Comparison of ENCODE assay signal across 22 cellular contexts in genomic region chr20:63529180-63529860, GRCh38. TPM values are rescaled to one million over a fixed set of nuclear protein-coding genes. Genes with fewer than 3 reads are reported as not detected.
DNase-seq lines count a peak whose midpoint lies in the region; ATAC-seq and TF ChIP-seq lines count a peak whose summit lies in the region.
"Had no signal": no experiment of that assay in that cellular context is flagged by ENCODE, and none has a peak within 500 bp of the region (broad histone marks: within the 10 kb centered on the region; RNA-seq: fewer than 3 reads in every experiment).

No MANE protein-coding gene starts in this region.

- no peaks in the 10 kb centered on the region for H4K20me1 ChIP-seq in neural cell (ENCODE audit: insufficient read depth)
- no peaks in the 10 kb centered on the region for H4K20me1 ChIP-seq in hepatocyte (ENCODE audit: insufficient read depth, poor library complexity, severe bottlenecking)

- no peak for TF ChIP-seq RAD21 in neural cell (conservative IDR thresholded peaks at IDR 0.05)

- H3K79me2 ChIP-seq in neural cell (replicated peaks; ENCODE audit: insufficient read depth, low read length) = no peaks in the 10 kb centered on the region
- H3K79me2 ChIP-seq in hepatocyte = no peaks in the 10 kb centered on the region

- H3K9me2 ChIP-seq in neural cell (ENCODE audit: insufficient read depth, low read length) = no peaks in the 10 kb centered on the region
- no peaks in the 10 kb centered on the region for H3K9me2 ChIP-seq in hepatocyte (replicated peaks; ENCODE audit: insufficient read depth)

- POLR2A ChIA-PET in HEK293 (lab: Yijun Ruan, JAX) (interaction anchor here (0.5 to 1.5 kb wide), 5 partner anchors 9 to 145 kb away, joined by 3 to 5 read pairs (median 3); partner anchors contain the start of gene PPDPF), WTC11 (lab: Charles Lee) (no interaction called here)

- no peak overlapping the region for H2AFZ ChIP-seq in neural cell (ENCODE audit: low read depth, low read length)
- no peak overlapping the region for H2AFZ ChIP-seq in hepatocyte

- no peaks in the 10 kb centered on the region for H3F3A ChIP-seq in neural cell (ENCODE audit: insufficient read depth, low read length, poor library complexity, severe bottlenecking)

- no peaks in the 10 kb centered on the region for H3K9me3 ChIP-seq in HEK293 (ENCODE audit: control insufficient read depth, insufficient read depth, low read depth, low read length)
- H3K9me3 ChIP-seq in neural cell (ENCODE audit: low read length) = no peaks in the 10 kb centered on the region
- H3K9me3 ChIP-seq in hepatocyte (ENCODE audit: low read depth) = no peaks in the 10 kb centered on the region
- H3K9me3 ChIP-seq: mucosa of descending colon, right lobe of liver, tibial artery had no signal

- H3K4me3 Mint-ChIP-seq in WTC11 = no peak overlapping the region
- H3K4me3 Mint-ChIP-seq: activated CD4-positive, alpha-beta memory T cell treated with anti-CD3 and anti-CD28 coated beads, Interleukin-2, amount 10 ng/mL, durations not matched to agents 7 days and 5 days; activated T-cell treated with anti-CD3 and anti-CD28 coated beads, Interleukin-2, amount 50 U/mL, for 4 hours; B cell; H9; T-helper 17 cell had no signal

- CTCF ChIA-PET in HEK293 (lab: Yijun Ruan, JAX) (interaction anchor here (1.6 kb wide), 1 partner anchor 33 kb away, joined by 4 read pairs; no protein-coding TSS in a partner anchor), WTC11 (lab: Charles Lee) (interaction anchor here (0.6 to 2.0 kb wide), 5 partner anchors 9 to 152 kb away, joined by 3 to 11 read pairs (median 4); partner anchors contain the start of genes PPDPF and PTK6)

- no peak for ATAC-seq in WTC11
- ATAC-seq: left colon, mucosa of descending colon, T-helper 17 cell had no signal

- H3K27me3 ChIP-seq in neural cell (ENCODE audit: insufficient read depth, low read depth, low read length) (no peaks in the 10 kb centered on the region), hepatocyte (no peaks in the 10 kb centered on the region)
- H3K27me3 ChIP-seq: right lobe of liver had no signal

- no peaks in the 10 kb centered on the region for H3K27me3 Mint-ChIP-seq in WTC11 (ENCODE audit: low read depth)
- H3K27me3 Mint-ChIP-seq: B cell, T-helper 17 cell had no signal

- H3K4me3 ChIP-seq in HEK293 (ENCODE audit: low read depth, low read length) (no peak overlapping the region), neural cell (ENCODE audit: low read length) (no peak overlapping the region), hepatocyte (no peak overlapping the region)
- H3K4me3 ChIP-seq: mucosa of descending colon, right lobe of liver, tibial artery had no signal

- no peak overlapping the region for H3K27ac ChIP-seq in HEK293 (ENCODE audit: extremely low read depth, low read depth, low read length)
- no peak overlapping the region for H3K27ac ChIP-seq in neural cell (ENCODE audit: low read length)
- no peak overlapping the region for H3K27ac ChIP-seq in hepatocyte
- H3K27ac ChIP-seq: HL-60, right lobe of liver, tibial artery, WERI-Rb-1 had no signal

- no peak overlapping the region for H3K9ac ChIP-seq in neural cell (ENCODE audit: low read length)

- no peaks in the 10 kb centered on the region for H3K9me3 Mint-ChIP-seq in WTC11
- H3K9me3 Mint-ChIP-seq: activated CD4-positive, alpha-beta memory T cell treated with anti-CD3 and anti-CD28 coated beads, Interleukin-2, amount 10 ng/mL, durations not matched to agents 7 days and 5 days; activated naive CD4-positive, alpha-beta T cell treated with anti-CD3 and anti-CD28 coated beads, Interleukin-2, amount 50 U/mL, for 72 hours; activated T-cell treated with anti-CD3 and anti-CD28 coated beads, Interleukin-2, amount 50 U/mL, for 4 hours; H9 had no signal

- H3K36me3 Mint-ChIP-seq in WTC11 = peaks cover 1% of the 10 kb centered on the region; the same call in 1 of the 2 replicates

- H3K27ac Mint-ChIP-seq in WTC11 = peak overlapping the region; percentile 72; the same call in 1 of the 2 replicates
- H3K27ac Mint-ChIP-seq: activated CD4-positive, alpha-beta memory T cell treated with anti-CD3 and anti-CD28 coated beads, Interleukin-2, amount 10 ng/mL, durations not matched to agents 7 days and 5 days; activated naive CD4-positive, alpha-beta T cell treated with anti-CD3 and anti-CD28 coated beads, Interleukin-2, amount 50 U/mL, for 72 hours; B cell; T-helper 17 cell had no signal

- H3K4me1 ChIP-seq in HEK293 (ENCODE audit: control insufficient read depth, insufficient read depth, low read length) (no peaks in the 10 kb centered on the region), hepatocyte (ENCODE audit: insufficient read depth) (no peaks in the 10 kb centered on the region)
- H3K4me1 ChIP-seq: right lobe of liver had no signal

- DNase-seq in WTC11 (ENCODE audit: low spot score) (no peak), hepatocyte (ENCODE audit: low spot score) (no peak), ACHN (no peak), T-helper 2 cell (no peak)
- DNase-seq: activated CD4-positive, alpha-beta memory T cell treated with anti-CD3 and anti-CD28 coated beads, Interleukin-2, amount 10 ng/mL, durations not matched to agents 7 days and 5 days; activated T-cell treated with anti-CD3 and anti-CD28 coated beads, Interleukin-2, amount 50 U/mL, for 4 hours; foreskin fibroblast; NCI-H187; NCI-H446 treated with DMSO at 0.1 percent for 48 hours; SIG-M5; T-helper 17 cell; tibial artery; WERI-Rb-1 had no signal

- TF ChIP-seq EP300 in neural cell (conservative IDR thresholded peaks at IDR 0.05; ENCODE audit: poor library complexity, severe bottlenecking) = no peak

- no peaks in the 10 kb centered on the region for H3K36me3 ChIP-seq in HEK293 (ENCODE audit: control insufficient read depth in 2 of 2, insufficient read depth in 1 of 2, low read length in 2 of 2)
- H3K36me3 ChIP-seq in neural cell (ENCODE audit: insufficient read depth, low read length) = no peaks in the 10 kb centered on the region
- H3K36me3 ChIP-seq in hepatocyte (replicated peaks; ENCODE audit: insufficient read depth, low read depth) = no peaks in the 10 kb centered on the region
- H3K36me3 ChIP-seq: right lobe of liver, tibial artery, WERI-Rb-1 had no signal

- TF ChIP-seq CTCF in HEK293 (tag by site-specific recombination; IDR thresholded peaks at IDR 0.05) = no peak
- no peak for TF ChIP-seq CTCF in WTC11 (IDR thresholded peaks at IDR 0.05)
- no peak for TF ChIP-seq CTCF in neural cell (IDR thresholded peaks at IDR 0.05; ENCODE audit: poor library complexity, severe bottlenecking)
- TF ChIP-seq CTCF in hepatocyte (IDR thresholded peaks at IDR 0.05; ENCODE audit: poor library complexity) = no peak

- 91% methylated on average over 26 of the region's 27 CpGs for WGBS in hepatocyte (ENCODE audit: low lambda C conversion rate, missing lambda C conversion rate)

- H3K4me1 Mint-ChIP-seq in WTC11 = no peaks in the 10 kb centered on the region
- H3K4me1 Mint-ChIP-seq: H9 had no signal

- in situ Hi-C loops in ACHN (cut with HindIII; ENCODE audit: low pct_ligation_motif_present, low pct_unique_long_range_greater_than_20kb, low sequenced_read_pairs) = no loop called here

- H3K4me2 ChIP-seq in neural cell (ENCODE audit: low read length) = no peak overlapping the region
- H3K4me2 ChIP-seq in hepatocyte = no peak overlapping the region

TF ChIP-seq in HEK293, 187 proteins besides CTCF, POLR2A, EP300 and RAD21 (continues in another document):
- peak; percentile 49; the same call in 1 of the 2 replicates for TF ChIP-seq ZNF600 (tag by site-specific recombination; IDR thresholded peaks at IDR 0.05)

TF ChIP-seq in WTC11, 78 proteins besides CTCF, POLR2A, EP300 and RAD21 (continues in another document):
- no peak for TF ChIP-seq JUN (CRISPR knock-in tag; IDR thresholded peaks at IDR 0.05)

TF ChIP-seq in neural cell, 6 proteins besides CTCF, POLR2A, EP300 and RAD21 (continues in another document):
- peak; percentile 25 for TF ChIP-seq POLR2AphosphoS5 (IDR thresholded peaks at IDR 0.05)

RNA-seq across cellular contexts. Expression of gene PTK6, which starts 7.9 kb away (rescaled TPM):
- total RNA-seq in WTC11 (2021) (0.22 to 0.53 TPM (median 0.32 TPM) in 3 replicates), hepatocyte (0.52 and 1.1 TPM in 2 replicates)
- polyA plus RNA-seq in neural cell (not detected in 2 replicates), hepatocyte (0.06 and 0.27 TPM in 2 replicates)
- polyA minus RNA-seq in neural cell = not detected in 2 replicates

RNA-seq across cellular contexts. Expression of gene PPDPF, which starts 8.8 kb away (rescaled TPM):
- 170 to 210 TPM (median 205 TPM) in 3 replicates for total RNA-seq in WTC11 (2021)
- 95.1 and 106 TPM in 2 replicates for polyA plus RNA-seq in neural cell
- polyA minus RNA-seq in neural cell = 103 and 119 TPM in 2 replicates
- 47.6 and 55.1 TPM in 2 replicates for total RNA-seq in hepatocyte
- 330 and 333 TPM in 2 replicates for polyA plus RNA-seq in hepatocyte

RNA-seq across cellular contexts. Expression of gene SRMS, which starts 18.2 kb away (rescaled TPM):
- total RNA-seq in WTC11 (2021) = 0.21 to 0.46 TPM (median 0.26 TPM) in 3 replicates
- polyA plus RNA-seq in neural cell = not detected in 2 replicates
- not detected in 2 replicates for polyA minus RNA-seq in neural cell
- not detected in 2 replicates for total RNA-seq in hepatocyte
- polyA plus RNA-seq in hepatocyte = not detected in 2 replicates
- total RNA-seq: activated CD4-positive, alpha-beta memory T cell treated with anti-CD3 and anti-CD28 coated beads, Interleukin-2, amount 10 ng/mL, durations not matched to agents 7 days and 5 days; activated naive CD4-positive, alpha-beta T cell treated with anti-CD3 and anti-CD28 coated beads, Interleukin-2, amount 50 U/mL, for 72 hours; activated T-cell treated with anti-CD3 and anti-CD28 coated beads, Interleukin-2, amount 50 U/mL, for 4 hours; right lobe of liver; T-helper 17 cell had no signal

RNA-seq across cellular contexts. Expression of gene FNDC11, which starts 24.6 kb away (rescaled TPM):
- 3.4 to 3.8 TPM (median 3.6 TPM) in 3 replicates for total RNA-seq in WTC11 (2021)
- 1.9 and 5.2 TPM in 2 replicates for polyA plus RNA-seq in neural cell
- 0.69 and 2.4 TPM in 2 replicates for polyA minus RNA-seq in neural cell
- total RNA-seq in hepatocyte = 0.57 and 0.76 TPM in 2 replicates
- 0.79 and 2.1 TPM in 2 replicates for polyA plus RNA-seq in hepatocyte
- total RNA-seq: right lobe of liver had no signal

RNA-seq across cellular contexts. Expression of gene EEF1A2, which starts 30.4 kb away (rescaled TPM):
- 26.0 to 35.7 TPM (median 34.9 TPM) in 3 replicates for total RNA-seq in WTC11 (2021)
- polyA plus RNA-seq in neural cell = 208 and 260 TPM in 2 replicates
- 235 and 244 TPM in 2 replicates for polyA minus RNA-seq in neural cell
- total RNA-seq in hepatocyte = 18.5 and 23.5 TPM in 2 replicates
- polyA plus RNA-seq in hepatocyte = 12.0 and 14.8 TPM in 2 replicates
